Comparison of ENCODE assay signal across 1 cellular context in genomic region chr3:52851348-52851747, GRCh38.
TF ChIP-seq lines count a peak whose summit lies in the region.

No MANE protein-coding gene starts in this region.

TF ChIP-seq in GM12878, 131 proteins besides CTCF, POLR2A, EP300 and RAD21:
- 0 out of 2 replicates have a peak, but pooled peaks have one; percentile 23 for TF ChIP-seq FOXM1 (IDR thresholded peaks at IDR 0.05; ENCODE audit: low read depth, low read length)
- TF ChIP-seq YY1 (IDR thresholded peaks at IDR 0.05; ENCODE audit: low read depth, low read length), result peak; percentile 54; the same call in 1 of the 2 replicates
- no peak for TF ChIP-seq RCOR1 (conservative IDR thresholded peaks at IDR 0.05; ENCODE audit: low read depth, low read length)
- TF ChIP-seq ATF3 (IDR thresholded peaks at IDR 0.05; ENCODE audit: borderline replicate concordance, extremely low read depth, low read depth, low read length), result no peak
- peak; percentile 89 for TF ChIP-seq SMC3 (IDR thresholded peaks at IDR 0.05; ENCODE audit: borderline replicate concordance, low read length)
